Comparison of ENCODE assay signal across 7 cellular contexts in the genomic region with DNA sequence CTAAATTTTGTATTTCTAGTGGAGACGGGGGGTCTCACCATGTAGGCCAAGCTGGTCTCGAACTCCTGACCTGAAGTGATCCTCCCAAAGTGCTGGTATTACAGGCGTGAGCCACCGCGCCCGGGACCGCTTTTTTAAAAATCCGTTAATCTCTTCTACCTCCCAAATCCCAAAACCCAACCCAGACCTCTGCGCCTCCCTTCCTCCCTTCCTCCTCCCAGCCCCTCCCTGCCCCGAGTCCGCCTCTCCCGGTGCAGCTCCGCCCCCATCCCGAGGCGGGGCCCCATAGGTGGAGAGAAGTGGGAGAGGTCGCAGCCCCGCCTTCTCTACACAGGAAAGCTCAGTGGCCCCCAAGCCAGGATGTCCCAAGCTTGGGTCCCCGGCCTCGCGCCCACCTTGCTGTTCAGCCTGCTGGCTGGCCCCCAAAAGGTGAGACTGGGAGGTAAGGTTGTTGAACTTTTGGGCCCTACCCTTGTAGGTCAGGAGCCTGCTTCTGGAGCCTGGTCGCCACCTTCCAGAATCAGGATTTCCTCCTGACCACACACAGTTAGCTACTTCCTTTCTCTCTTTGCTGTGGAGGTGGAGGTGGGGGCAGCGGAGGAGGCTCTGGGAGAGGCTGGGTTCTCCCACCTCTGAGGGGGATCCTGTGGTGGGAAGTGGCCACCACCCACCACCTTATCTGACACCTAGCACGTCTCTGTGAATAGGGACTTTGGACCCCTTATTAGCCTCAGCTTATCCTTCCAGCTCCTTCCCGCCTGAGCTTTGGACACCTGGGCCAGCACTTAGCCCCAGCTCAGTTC. TPM values are rescaled to one million over a fixed set of nuclear protein-coding genes. Genes with fewer than 3 reads are reported as not detected.
DNase-seq lines count a peak whose midpoint lies in the region; ATAC-seq and TF ChIP-seq lines count a peak whose summit lies in the region.

TSS of gene TMEM92 (plus strand) at position 325 of the 803 bp plus-strand sequence. CDS start at position 361, 36 bp downstream.

- H3K4ac ChIP-seq in trophoblast cell (ENCODE audit: low read depth, low read length), result peak within 1 kb of the TSS; percentile 14

- DNase-seq in GM23248 (peak; percentile 45), NCI-H82 (lab: John Stamatoyannopoulos, UW) (peak; percentile 82), esophagus muscularis mucosa (ENCODE audit: extremely low spot score) (no peak), trophoblast cell (peak in 1 of 2 donors; percentile 12), pons (ENCODE audit: low spot score) (no peak), epidermal melanocyte (ENCODE audit: insufficient read length, low spot score) (no peak)

- H3K79me1 ChIP-seq in trophoblast cell (ENCODE audit: low read length), result peaks cover 10% of the 10 kb centered on the region

- peak within 1 kb of the TSS; percentile 83 for H4K91ac ChIP-seq in trophoblast cell (ENCODE audit: low read depth, low read length)

- peak within 1 kb of the TSS; percentile 63; the same call in 1 of the 2 replicates for H2AFZ ChIP-seq in GM23248
- H2AFZ ChIP-seq in trophoblast cell (ENCODE audit: insufficient read depth, low read length, poor library complexity), result peak within 1 kb of the TSS; percentile 50

- H3K4me3 ChIP-seq in GM23248 (peak within 1 kb of the TSS; percentile 75), esophagus muscularis mucosa (peak within 1 kb of the TSS; percentile 62 to 78 (median 68)), trophoblast cell (ENCODE audit: low read depth, low read length) (no peak within 1 kb of the TSS)

- intact Hi-C loops in esophagus muscularis mucosa (cut with DNase I), result no loop called here

- H3K36me3 ChIP-seq in GM23248 (ENCODE audit: low read depth), result no peaks in the 10 kb centered on the region
- no peaks in the 10 kb centered on the region for H3K36me3 ChIP-seq in esophagus muscularis mucosa
- no peaks in the 10 kb centered on the region for H3K36me3 ChIP-seq in trophoblast cell (ENCODE audit: control insufficient read depth in 1 of 2, insufficient read depth in 2 of 2, low read length in 2 of 2)

- peaks cover 53% of the 10 kb centered on the region for H3K4me1 ChIP-seq in GM23248 (ENCODE audit: insufficient read depth)
- H3K4me1 ChIP-seq in esophagus muscularis mucosa, result peaks cover 18 to 54% (median 35%) of the 10 kb centered on the region in 4 donors
- peaks cover 7 to 14% of the 10 kb centered on the region in 2 experiments for H3K4me1 ChIP-seq in trophoblast cell (ENCODE audit: control insufficient read depth in 1 of 2, insufficient read depth in 2 of 2, low read length in 2 of 2)

- no peak for TF ChIP-seq POLR2A in esophagus muscularis mucosa (IDR thresholded peaks at IDR 0.05; ENCODE audit: low read depth)

- no peak within 1 kb of the TSS for H3K23ac ChIP-seq in trophoblast cell (ENCODE audit: low read length)

- H3K27me3 ChIP-seq in GM23248 (replicated peaks; ENCODE audit: insufficient read depth), result no peaks in the 10 kb centered on the region
- peaks cover 0 to 21% (median 0%) of the 10 kb centered on the region in 4 donors for H3K27me3 ChIP-seq in esophagus muscularis mucosa
- no peaks in the 10 kb centered on the region for H3K27me3 ChIP-seq in trophoblast cell (ENCODE audit: insufficient read depth, low read length)

- peak within 1 kb of the TSS; percentile 41 for H3K18ac ChIP-seq in trophoblast cell (ENCODE audit: low read length)

- no peaks in the 10 kb centered on the region for H4K20me1 ChIP-seq in GM23248 (ENCODE audit: insufficient read depth)

- no peak within 1 kb of the TSS for H4K12ac ChIP-seq in trophoblast cell (ENCODE audit: low read depth, low read length)

- WGBS in GM23248 (ENCODE audit: low coverage in 1 of 2, low lambda C conversion rate in 2 of 2, missing lambda C conversion rate in 2 of 2), 2 experiments, result 50 to 55% methylated on average over 12 to 24 of the region's 24 CpGs
- WGBS in esophagus muscularis mucosa, result 56% methylated on average over 23 of the region's 24 CpGs
- no CpG with 5 or more reads among the region's 24 CpGs for WGBS in trophoblast cell (ENCODE audit: extremely low coverage, insufficient coverage, insufficient read length)

- H3K9me2 ChIP-seq in GM23248 (ENCODE audit: insufficient read depth), result no peaks in the 10 kb centered on the region

- H3K9me3 ChIP-seq in GM23248 (ENCODE audit: low read depth) (no peaks in the 10 kb centered on the region), esophagus muscularis mucosa (no peaks in the 10 kb centered on the region), trophoblast cell (ENCODE audit: insufficient read depth, low read depth, low read length) (no peaks in the 10 kb centered on the region)

- peak within 1 kb of the TSS; percentile 26 for H3K14ac ChIP-seq in trophoblast cell (ENCODE audit: low read length)

- ATAC-seq in GM21717 (IDR thresholded peaks at IDR 0.05; ENCODE audit: unreplicated experiment), result no peak

- peak within 1 kb of the TSS; percentile 23 for H2BK5ac ChIP-seq in trophoblast cell (ENCODE audit: low read depth, low read length, poor library complexity)

- H3K4me2 ChIP-seq in GM23248 (ENCODE audit: unreplicated experiment) (peak within 1 kb of the TSS; percentile 85), trophoblast cell (ENCODE audit: low read length) (peak within 1 kb of the TSS; percentile 76)

- H3K79me2 ChIP-seq in GM23248 (ENCODE audit: insufficient read depth) (peaks cover 39% of the 10 kb centered on the region), trophoblast cell (ENCODE audit: control insufficient read depth, insufficient read depth, low read length, poor library complexity) (no peaks in the 10 kb centered on the region)

- in situ Hi-C loops in GM23248 (cut with MboI), result loop anchor here (5.0 kb wide), 1 partner anchor 102 kb away; no protein-coding TSS in a partner anchor

- H3F3A ChIP-seq in GM23248 (ENCODE audit: insufficient read depth), result peaks cover 28% of the 10 kb centered on the region

- H2AK5ac ChIP-seq in trophoblast cell (ENCODE audit: low read length), result peak within 1 kb of the TSS; percentile 54

- H2BK120ac ChIP-seq in trophoblast cell (ENCODE audit: insufficient read depth, low read length, poor library complexity), result peak within 1 kb of the TSS; percentile 34

- TF ChIP-seq EP300 in esophagus muscularis mucosa (IDR thresholded peaks at IDR 0.05), result no peak

- H3K9ac ChIP-seq in GM23248, result peak within 1 kb of the TSS; percentile 90
- H3K9ac ChIP-seq in trophoblast cell (ENCODE audit: low read length), result peak within 1 kb of the TSS; percentile 20

- H4K8ac ChIP-seq in trophoblast cell (ENCODE audit: low read depth, low read length), result peak within 1 kb of the TSS; percentile 67

- no peak for TF ChIP-seq CTCF in esophagus muscularis mucosa (IDR thresholded peaks at IDR 0.05)

- peak within 1 kb of the TSS; percentile 94 for H2BK12ac ChIP-seq in trophoblast cell (ENCODE audit: low read length)

- peak within 1 kb of the TSS; percentile 89 for H3K27ac ChIP-seq in GM23248
- peak within 1 kb of the TSS; percentile 74 to 86 (median 80) for H3K27ac ChIP-seq in esophagus muscularis mucosa (replicated peaks in 1 of 4)
- H3K27ac ChIP-seq in trophoblast cell (ENCODE audit: low read depth, low read length), result no peak within 1 kb of the TSS

RNA-seq across cellular contexts. Expression of gene TMEM92, which starts in this region (rescaled TPM):
- 0.32 TPM in 1 of 2 replicates, not detected in the other for total RNA-seq in GM23248 (2014; rRNA removed; shearing (Covaris generic))
- 0.61 TPM in 1 of 2 replicates, not detected in the other for polyA plus RNA-seq in GM23248 (2016; fragmentation: Nextera tagmentation; extraction: Ambion mirVana)
- under 1 TPM in 1 of 4 donors, not detected in 3; 0.80 TPM for total RNA-seq in esophagus muscularis mucosa
- 15.5 and 15.6 TPM in 2 replicates for polyA plus RNA-seq in trophoblast cell (2013)

Comparison
In these comparisons a context has a peak if more than half of its experiments do, and no peak if none do; other contexts are left out.
1. Peak in DNase-seq, H3K4me3 ChIP-seq, H3K27ac ChIP-seq, H3K9ac ChIP-seq and H3K4me2 ChIP-seq in GM23248; RNA of the gene not detected or under 1 TPM.